Comparison of ENCODE assay signal across 1 cellular context in the genomic region with DNA sequence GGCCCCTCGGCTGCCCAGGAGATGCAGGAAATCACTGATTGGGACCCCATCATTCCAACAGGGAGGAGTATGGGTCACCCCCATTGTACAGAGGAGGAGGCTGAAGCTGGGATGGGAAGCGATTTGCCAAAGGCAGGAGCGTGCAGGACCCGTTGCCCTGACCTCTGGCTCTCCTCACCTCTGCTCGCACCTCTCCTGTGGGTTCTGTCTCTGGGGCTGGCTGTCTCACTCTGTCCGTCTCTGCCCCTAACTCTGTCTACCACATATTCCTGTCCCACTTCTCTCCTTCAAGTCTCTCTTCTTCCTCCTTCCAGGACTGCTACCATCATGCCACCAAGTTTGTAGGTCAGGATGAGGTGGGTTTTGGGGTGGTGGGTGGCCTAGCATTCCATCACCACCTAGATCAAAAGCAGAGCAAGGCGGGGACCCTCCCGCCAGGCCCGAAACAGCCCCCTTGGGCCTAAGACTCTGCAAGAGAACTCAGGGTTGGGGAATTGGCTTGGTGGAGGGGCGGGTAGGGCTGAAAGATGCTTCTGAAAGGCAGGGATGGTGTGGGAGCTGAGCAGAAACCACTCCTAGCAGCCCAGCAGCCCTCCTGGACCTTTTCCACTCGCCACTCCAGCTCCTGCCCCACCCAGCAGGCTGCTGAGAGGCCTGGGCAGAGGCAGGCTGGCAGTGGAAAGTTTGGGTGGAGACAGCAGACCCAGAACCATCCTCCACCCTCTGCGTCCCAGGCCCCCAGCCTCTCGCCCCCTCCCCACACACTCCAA.
TF ChIP-seq lines count a peak whose summit lies in the region.

No MANE protein-coding gene starts in this region.

TF ChIP-seq in HEK293, 187 proteins besides CTCF, POLR2A, EP300 and RAD21:
- TF ChIP-seq, protein P1, sequence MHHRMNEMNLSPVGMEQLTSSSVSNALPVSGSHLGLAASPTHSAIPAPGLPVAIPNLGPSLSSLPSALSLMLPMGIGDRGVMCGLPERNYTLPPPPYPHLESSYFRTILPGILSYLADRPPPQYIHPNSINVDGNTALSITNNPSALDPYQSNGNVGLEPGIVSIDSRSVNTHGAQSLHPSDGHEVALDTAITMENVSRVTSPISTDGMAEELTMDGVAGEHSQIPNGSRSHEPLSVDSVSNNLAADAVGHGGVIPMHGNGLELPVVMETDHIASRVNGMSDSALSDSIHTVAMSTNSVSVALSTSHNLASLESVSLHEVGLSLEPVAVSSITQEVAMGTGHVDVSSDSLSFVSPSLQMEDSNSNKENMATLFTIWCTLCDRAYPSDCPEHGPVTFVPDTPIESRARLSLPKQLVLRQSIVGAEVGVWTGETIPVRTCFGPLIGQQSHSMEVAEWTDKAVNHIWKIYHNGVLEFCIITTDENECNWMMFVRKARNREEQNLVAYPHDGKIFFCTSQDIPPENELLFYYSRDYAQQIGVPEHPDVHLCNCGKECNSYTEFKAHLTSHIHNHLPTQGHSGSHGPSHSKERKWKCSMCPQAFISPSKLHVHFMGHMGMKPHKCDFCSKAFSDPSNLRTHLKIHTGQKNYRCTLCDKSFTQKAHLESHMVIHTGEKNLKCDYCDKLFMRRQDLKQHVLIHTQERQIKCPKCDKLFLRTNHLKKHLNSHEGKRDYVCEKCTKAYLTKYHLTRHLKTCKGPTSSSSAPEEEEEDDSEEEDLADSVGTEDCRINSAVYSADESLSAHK (tag by site-specific recombination; IDR thresholded peaks at IDR 0.05): no peak
- TF ChIP-seq ZNF571 (tag by site-specific recombination; IDR thresholded peaks at IDR 0.05) (0 out of 2 replicates have a peak, but pooled peaks have one; percentile 18), KLF1 (tag by site-specific recombination; IDR thresholded peaks at IDR 0.05) (peak; percentile 82), ZNF776 (tag by site-specific recombination; IDR thresholded peaks at IDR 0.05; ENCODE audit: borderline replicate concordance) (no peak), KLF10 (tag by site-specific recombination; IDR thresholded peaks at IDR 0.05) (no peak), ZNF544 (tag by site-specific recombination; IDR thresholded peaks at IDR 0.05) (0 out of 2 replicates have a peak, but pooled peaks have one; percentile 9), ZBTB20 (tag by site-specific recombination; IDR thresholded peaks at IDR 0.05) (peak; percentile 30; the same call in 1 of the 2 replicates)
- TF ChIP-seq, protein P2, sequence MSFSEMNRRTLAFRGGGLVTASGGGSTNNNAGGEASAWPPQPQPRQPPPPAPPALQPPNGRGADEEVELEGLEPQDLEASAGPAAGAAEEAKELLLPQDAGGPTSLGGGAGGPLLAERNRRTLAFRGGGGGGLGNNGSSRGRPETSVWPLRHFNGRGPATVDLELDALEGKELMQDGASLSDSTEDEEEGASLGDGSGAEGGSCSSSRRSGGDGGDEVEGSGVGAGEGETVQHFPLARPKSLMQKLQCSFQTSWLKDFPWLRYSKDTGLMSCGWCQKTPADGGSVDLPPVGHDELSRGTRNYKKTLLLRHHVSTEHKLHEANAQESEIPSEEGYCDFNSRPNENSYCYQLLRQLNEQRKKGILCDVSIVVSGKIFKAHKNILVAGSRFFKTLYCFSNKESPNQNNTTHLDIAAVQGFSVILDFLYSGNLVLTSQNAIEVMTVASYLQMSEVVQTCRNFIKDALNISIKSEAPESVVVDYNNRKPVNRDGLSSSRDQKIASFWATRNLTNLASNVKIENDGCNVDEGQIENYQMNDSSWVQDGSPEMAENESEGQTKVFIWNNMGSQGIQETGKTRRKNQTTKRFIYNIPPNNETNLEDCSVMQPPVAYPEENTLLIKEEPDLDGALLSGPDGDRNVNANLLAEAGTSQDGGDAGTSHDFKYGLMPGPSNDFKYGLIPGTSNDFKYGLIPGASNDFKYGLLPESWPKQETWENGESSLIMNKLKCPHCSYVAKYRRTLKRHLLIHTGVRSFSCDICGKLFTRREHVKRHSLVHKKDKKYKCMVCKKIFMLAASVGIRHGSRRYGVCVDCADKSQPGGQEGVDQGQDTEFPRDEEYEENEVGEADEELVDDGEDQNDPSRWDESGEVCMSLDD (tag by site-specific recombination; IDR thresholded peaks at IDR 0.05): 0 out of 2 replicates have a peak, but pooled peaks have one; percentile 14
- TF ChIP-seq, protein P3, sequence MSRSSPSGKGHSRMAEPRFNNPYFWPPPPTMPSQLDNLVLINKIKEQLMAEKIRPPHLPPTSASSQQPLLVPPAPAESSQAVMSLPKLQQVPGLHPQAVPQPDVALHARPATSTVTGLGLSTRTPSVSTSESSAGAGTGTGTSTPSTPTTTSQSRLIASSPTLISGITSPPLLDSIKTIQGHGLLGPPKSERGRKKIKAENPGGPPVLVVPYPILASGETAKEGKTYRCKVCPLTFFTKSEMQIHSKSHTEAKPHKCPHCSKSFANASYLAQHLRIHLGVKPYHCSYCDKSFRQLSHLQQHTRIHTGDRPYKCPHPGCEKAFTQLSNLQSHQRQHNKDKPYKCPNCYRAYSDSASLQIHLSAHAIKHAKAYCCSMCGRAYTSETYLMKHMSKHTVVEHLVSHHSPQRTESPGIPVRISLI (tag by site-specific recombination; IDR thresholded peaks at IDR 0.05): no peak
